21 cellular contexts compared by ENCODE assay signal in the genomic region with DNA sequence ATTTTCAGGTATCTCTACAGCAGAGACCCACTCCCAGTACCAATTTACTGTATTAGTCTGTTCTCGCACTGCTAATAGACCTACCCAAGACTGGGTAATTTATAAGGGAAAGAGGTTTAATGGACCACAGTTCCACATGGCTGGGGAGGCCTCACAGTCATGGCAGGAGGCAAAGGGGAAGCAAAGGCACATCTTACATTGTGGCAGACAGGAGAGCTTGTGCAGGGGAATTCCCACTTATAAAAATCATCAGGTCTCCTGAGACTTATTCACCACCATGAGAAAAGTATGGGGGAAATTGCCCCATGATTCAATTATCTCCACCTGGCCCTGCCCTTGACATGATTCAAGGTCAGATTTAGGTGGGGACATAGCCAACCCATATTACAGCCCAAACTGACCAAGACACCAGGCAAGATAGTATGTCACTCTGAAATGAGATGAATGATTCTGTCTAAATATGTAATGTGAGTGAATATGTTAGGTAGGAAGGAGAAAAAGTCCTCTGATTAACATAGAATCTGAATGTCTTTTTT.
"Had no signal": no experiment of that assay in that cellular context is flagged by ENCODE, and none has a peak within 500 bp of the region (broad histone marks: within the 10 kb centered on the region; RNA-seq: fewer than 3 reads in every experiment).

No MANE protein-coding gene starts in this region.

- DNase-seq: KBM-7, MV-4-11, NCI-H1048, NCI-H1105, NCI-H1417, NCI-H1436 treated with DMSO at 0.1 percent for 48 hours, NCI-H1694, NCI-H1930, NCI-H2081, NCI-H2107, NCI-H226, NCI-H446, NCI-H510A, NCI-H524 treated with DMSO at 0.1 percent for 48 hours, NCI-H69, NCI-H774, PC-3, SHP77, SJCRH30 had no signal

- H3K9me3 ChIP-seq: SJCRH30 had no signal

- H3K4me1 ChIP-seq: SJCRH30 had no signal

- ATAC-seq: Panc1, PC-3 had no signal

- H3K36me3 ChIP-seq: SJCRH30 had no signal

- H3K4me3 ChIP-seq: SJCRH30 had no signal

- H3K27ac ChIP-seq: RWPE1, SJCRH30 had no signal

- H3K27me3 ChIP-seq: SJCRH30 had no signal
